In the genomic region with DNA sequence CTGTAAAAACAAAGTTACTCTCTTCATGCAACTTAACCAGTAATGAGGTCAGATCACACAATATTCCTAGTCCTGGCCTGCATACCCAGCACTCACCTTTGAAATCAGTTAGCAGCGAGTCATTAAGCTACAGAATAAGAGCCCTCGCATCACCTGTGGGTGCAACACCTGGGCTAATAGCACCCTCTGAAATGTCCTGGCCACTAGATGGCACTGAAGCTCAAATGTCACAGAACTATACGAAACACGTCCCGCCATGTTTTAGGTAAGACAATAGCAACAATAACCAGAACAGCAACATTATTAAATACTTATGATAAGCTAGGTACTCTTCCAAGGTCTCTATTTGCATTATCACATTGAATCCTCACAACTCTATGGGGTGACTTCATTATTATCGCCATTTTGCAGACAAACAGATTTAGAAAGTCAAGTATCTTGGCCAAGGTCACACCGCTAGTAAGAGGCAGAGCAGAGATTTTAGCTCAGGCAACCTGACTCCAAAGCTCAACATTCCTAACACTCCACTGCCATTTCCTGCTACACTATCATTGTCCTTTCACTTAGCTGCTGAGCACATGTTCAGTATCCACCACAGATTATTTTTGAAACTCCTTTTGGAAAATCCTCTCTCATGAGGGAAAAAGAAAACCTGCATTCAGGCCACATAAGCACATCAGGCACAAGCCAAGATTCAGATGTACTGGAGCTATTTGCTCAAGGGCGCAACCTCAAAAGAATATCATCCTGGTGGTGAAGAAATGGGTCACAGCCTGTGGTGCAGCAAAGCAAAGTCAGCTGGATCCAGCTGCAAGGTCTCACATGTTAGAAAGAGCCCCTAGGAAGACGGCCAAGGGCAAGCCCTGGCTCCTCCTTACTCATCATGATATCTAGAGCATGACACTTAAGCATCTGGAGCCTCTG, we compare ENCODE assay signal across 9 cellular contexts. TPM values are rescaled to one million over a fixed set of nuclear protein-coding genes. Genes with fewer than 3 reads are reported as not detected.
DNase-seq lines count a peak whose midpoint lies in the region; ATAC-seq and TF ChIP-seq lines count a peak whose summit lies in the region.
"Had no signal": no experiment of that assay in that cellular context is flagged by ENCODE, and none has a peak within 500 bp of the region (broad histone marks: within the 10 kb centered on the region; RNA-seq: fewer than 3 reads in every experiment).

No MANE protein-coding gene starts in this region.

- intact Hi-C loops in MCF 10A (cut with micrococcal nuclease): no loop called here
- intact Hi-C loops in breast epithelium (cut with DNase I; ENCODE audit: low total_unique reads): no loop called here
- intact Hi-C loops in adrenal gland (cut with DNase I): no loop called here

- no peak for TF ChIP-seq POLR2A in breast epithelium (IDR thresholded peaks at IDR 0.05)
- TF ChIP-seq POLR2A in adrenal gland (IDR thresholded peaks at IDR 0.05): no peak

- DNase-seq in MCF 10A (ENCODE audit: unreplicated experiment) (peak; percentile 47), breast epithelium (ENCODE audit: low spot score in 2 of 2) (no peak), NCI-H1436 treated with DMSO at 0.1 percent for 48 hours (lab: John Stamatoyannopoulos, UW) (peak; percentile 10), adrenal gland (peak in 6 of 7 donors; percentile 17 to 64 (median 26)), left lobe of liver (ENCODE audit: low spot score) (no peak), ecto neural progenitor cell (ENCODE audit: low spot score) (no peak), midbrain (lab: John Stamatoyannopoulos, UW) (no peak)

- peak overlapping the region in 1 of 2 donors; percentile 19 for H3K27ac ChIP-seq in breast epithelium
- peak overlapping the region in 1 of 5 donors; percentile 72 for H3K27ac ChIP-seq in adrenal gland

- no peaks in the 10 kb centered on the region for H3K9me3 ChIP-seq in breast epithelium
- H3K9me3 ChIP-seq in adrenal gland (replicated peaks in 1 of 3): no peaks in the 10 kb centered on the region

- POLR2A ChIA-PET in MCF 10A (lab: Yijun Ruan, JAX): interaction anchor here (0.5 to 2.4 kb wide), 17 partner anchors 10 to 1031 kb away, joined by 3 to 16 read pairs (median 6); no protein-coding TSS in a partner anchor

- CTCF ChIA-PET in MCF 10A (lab: Yijun Ruan, JAX): interaction anchor here (0.7 to 4.6 kb wide), 40 partner anchors 9 to 1808 kb away, joined by 3 to 31 read pairs (median 5); partner anchors contain the start of gene TMEM165

- no peaks in the 10 kb centered on the region for H3K4me1 ChIP-seq in breast epithelium
- H3K4me1 ChIP-seq in adrenal gland (replicated peaks in 1 of 2): peaks cover 0 to 8% of the 10 kb centered on the region in 2 donors

- peaks cover 6% of the 10 kb centered on the region for H3K9me3 Mint-ChIP-seq in MCF 10A (ENCODE audit: unreplicated experiment)
- H3K9me3 Mint-ChIP-seq: activated naive CD4-positive, alpha-beta T cell treated with anti-CD3 and anti-CD28 coated beads, Interleukin-2, amount 50 U/mL, for 72 hours had no signal

- 58 to 67% (median 62%) methylated on average over 9 of the region's 9 CpGs for WGBS in adrenal gland, 4 donors

- H3K4me1 Mint-ChIP-seq in MCF 10A (ENCODE audit: insufficient read depth, unreplicated experiment): peaks cover 29% of the 10 kb centered on the region

- H3K36me3 ChIP-seq in breast epithelium (no peaks in the 10 kb centered on the region), adrenal gland (replicated peaks in 1 of 2) (no peaks in the 10 kb centered on the region)

- peak overlapping the region; percentile 84 for H3K27ac Mint-ChIP-seq in MCF 10A (ENCODE audit: low read depth, unreplicated experiment)
- H3K27ac Mint-ChIP-seq: activated naive CD4-positive, alpha-beta T cell treated with anti-CD3 and anti-CD28 coated beads, Interleukin-2, amount 50 U/mL, for 72 hours had no signal

- no TSS peak for BruUV-seq in MCF 10A (replicated peaks; lab: Mats Ljungman, UMichigan)

- H3K27me3 Mint-ChIP-seq in MCF 10A (ENCODE audit: insufficient read depth, unreplicated experiment): no peaks in the 10 kb centered on the region

- TF ChIP-seq CTCF in MCF 10A (IDR thresholded peaks at IDR 0.05; ENCODE audit: unreplicated experiment): peak; percentile 37
- TF ChIP-seq CTCF in breast epithelium (IDR thresholded peaks at IDR 0.05): peak in 1 of 3 donors; percentile 20
- TF ChIP-seq CTCF in adrenal gland (IDR thresholded peaks at IDR 0.05): peak in 1 of 6 experiments; percentile 11

- H3K4me3 ChIP-seq in breast epithelium (no peak overlapping the region), adrenal gland (no peak overlapping the region)

- peak; percentile 81 for ATAC-seq in left lobe of liver
- ATAC-seq in HG03457 (IDR thresholded peaks at IDR 0.05; ENCODE audit: unreplicated experiment): no peak

- peaks cover 10% of the 10 kb centered on the region for H3K36me3 Mint-ChIP-seq in MCF 10A (ENCODE audit: insufficient read depth, unreplicated experiment)
- H3K36me3 Mint-ChIP-seq: activated naive CD4-positive, alpha-beta T cell treated with anti-CD3 and anti-CD28 coated beads, Interleukin-2, amount 50 U/mL, for 72 hours had no signal

- H3K27me3 ChIP-seq in breast epithelium (no peaks in the 10 kb centered on the region), adrenal gland (no peaks in the 10 kb centered on the region)

- H3K4me3 Mint-ChIP-seq in MCF 10A (ENCODE audit: unreplicated experiment): no peak overlapping the region

RNA-seq across cellular contexts. Expression of gene KDR, which starts 59.5 kb away (rescaled TPM):
- total RNA-seq in MCF 10A (2022) (0.34 and 0.37 TPM in 2 replicates), breast epithelium (10 to 100 TPM; 20.3 to 64.2 (median 40.6) TPM), adrenal gland (10 to 100 TPM; 35.6 to 69.0 (median 39.7) TPM), left lobe of liver (13.5 TPM)
- 10 to 100 TPM in 1 of 3 donors, 1 to 10 TPM in 2; 5.1 to 32.8 (median 8.8) TPM for polyA plus RNA-seq in adrenal gland
- total RNA-seq: activated naive CD4-positive, alpha-beta T cell treated with anti-CD3 and anti-CD28 coated beads, Interleukin-2, amount 50 U/mL, for 72 hours had no signal

Comparison
In these comparisons a context has a peak if more than half of its experiments do, and no peak if none do; other contexts are left out.
1. DNase-seq: peak in MCF 10A (single experiment), NCI-H1436 treated with DMSO at 0.1 percent for 48 hours (single experiment) and adrenal gland (6 of 7); none in breast epithelium (0 of 2), left lobe of liver (single experiment), ecto neural progenitor cell (single experiment) and midbrain (single experiment).
2. RNA of gene KDR, which starts 59.5 kb away (total RNA-seq): 20.3 to 64.2 TPM in breast epithelium, 35.6 to 69.0 TPM in adrenal gland and 13.5 TPM in left lobe of liver (single experiment); 0.34 to 0.37 TPM in MCF 10A; every median in the first group is over 10 times any median in the second.